9 cellular contexts compared by ENCODE assay signal in the genomic region with DNA sequence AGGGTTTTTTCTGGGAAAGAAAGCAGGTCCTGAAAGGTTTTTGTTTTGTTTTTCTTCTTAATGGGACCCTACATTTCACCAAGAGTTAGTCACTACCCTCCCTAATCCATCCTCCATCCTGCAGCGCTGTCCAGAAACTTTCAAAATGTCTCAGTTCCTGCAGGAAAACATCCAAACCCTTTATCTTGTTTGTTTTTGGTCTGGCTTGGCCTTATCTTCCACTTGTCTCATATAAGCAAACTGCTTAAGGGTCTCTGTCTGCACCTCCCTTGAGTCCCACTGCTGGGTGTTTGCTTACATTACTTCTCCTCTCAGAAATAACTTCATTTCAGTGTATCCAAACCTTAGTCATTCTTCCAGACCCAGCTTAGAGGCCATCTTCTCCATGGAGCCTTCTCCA. TPM values are rescaled to one million over a fixed set of nuclear protein-coding genes. Genes with fewer than 3 reads are reported as not detected.
DNase-seq lines count a peak whose midpoint lies in the region; ATAC-seq and TF ChIP-seq lines count a peak whose summit lies in the region.
"Had no signal": no experiment of that assay in that cellular context is flagged by ENCODE, and none has a peak within 500 bp of the region (broad histone marks: within the 10 kb centered on the region; RNA-seq: fewer than 3 reads in every experiment).

No MANE protein-coding gene starts in this region.

- peak overlapping the region; percentile 92 for H3K27ac Mint-ChIP-seq in activated naive CD4-positive, alpha-beta T cell treated with anti-CD3 and anti-CD28 coated beads, Interleukin-2, amount 50 U/mL, for 24 hours
- H3K27ac Mint-ChIP-seq in WTC11 = no peak overlapping the region

- peaks cover 55% of the 10 kb centered on the region for H3K4me1 ChIP-seq in mesodermal cell (ENCODE audit: control insufficient read depth, insufficient read depth, low read length, poor library complexity, severe bottlenecking)
- H3K4me1 ChIP-seq in upper lobe of right lung = peaks cover 59% of the 10 kb centered on the region

- H3K27ac ChIP-seq in mesodermal cell (ENCODE audit: low read depth, low read length, severe bottlenecking) = peak overlapping the region; percentile 79
- peak overlapping the region; percentile 69 for H3K27ac ChIP-seq in upper lobe of right lung

- POLR2A ChIA-PET in WTC11 (lab: Charles Lee) = no interaction called here

- H3K9me3 Mint-ChIP-seq in activated naive CD4-positive, alpha-beta T cell treated with anti-CD3 and anti-CD28 coated beads, Interleukin-2, amount 50 U/mL, for 24 hours = no peaks in the 10 kb centered on the region
- no peaks in the 10 kb centered on the region for H3K9me3 Mint-ChIP-seq in WTC11

- H3K9me3 ChIP-seq in mesodermal cell (ENCODE audit: control insufficient read depth, low read length) (no peaks in the 10 kb centered on the region), upper lobe of right lung (no peaks in the 10 kb centered on the region)

- H3K4me1 Mint-ChIP-seq in activated naive CD4-positive, alpha-beta T cell treated with anti-CD3 and anti-CD28 coated beads, Interleukin-2, amount 50 U/mL, for 24 hours = peaks cover 49% of the 10 kb centered on the region
- peaks cover 21% of the 10 kb centered on the region for H3K4me1 Mint-ChIP-seq in WTC11

- no peak for DNase-seq in activated naive CD4-positive, alpha-beta T cell treated with Interleukin-2 at 50 U/mL for 16 hours
- peak; percentile 21 to 80 for DNase-seq in cardiac fibroblast (ENCODE audit: low read depth in 2 of 2)
- DNase-seq in upper lobe of right lung = no peak
- no peak for DNase-seq in NCI-H1694 (lab: John Stamatoyannopoulos, UW)
- DNase-seq in WTC11 (ENCODE audit: low spot score) = no peak
- DNase-seq: NCI-H1417 had no signal

- no peaks in the 10 kb centered on the region for H3K36me3 Mint-ChIP-seq in activated naive CD4-positive, alpha-beta T cell treated with anti-CD3 and anti-CD28 coated beads, Interleukin-2, amount 50 U/mL, for 24 hours
- no peaks in the 10 kb centered on the region for H3K36me3 Mint-ChIP-seq in WTC11

- WGBS in mesodermal cell (ENCODE audit: insufficient coverage in 2 of 2), 2 experiments = 57% methylated on average over 1 of the region's 1 CpG

- H3K4me3 ChIP-seq in cardiac fibroblast (replicated peaks in 1 of 2; ENCODE audit: low read depth in 2 of 2, low read length in 2 of 2) = no peak overlapping the region
- H3K4me3 ChIP-seq in mesodermal cell (ENCODE audit: extremely low read depth, insufficient read depth, low read length, poor library complexity, severe bottlenecking) = no peak overlapping the region
- no peak overlapping the region for H3K4me3 ChIP-seq in upper lobe of right lung

- TF ChIP-seq CTCF in cardiac fibroblast (IDR thresholded peaks at IDR 0.05; ENCODE audit: low read depth, low read length) (no peak), upper lobe of right lung (IDR thresholded peaks at IDR 0.05) (no peak), WTC11 (IDR thresholded peaks at IDR 0.05) (no peak)

- CTCF ChIA-PET in WTC11 (lab: Charles Lee) = no interaction called here

- no peaks in the 10 kb centered on the region for H3K27me3 ChIP-seq in upper lobe of right lung

- no peak overlapping the region for H3K4me3 Mint-ChIP-seq in activated naive CD4-positive, alpha-beta T cell treated with anti-CD3 and anti-CD28 coated beads, Interleukin-2, amount 50 U/mL, for 24 hours
- no peak overlapping the region for H3K4me3 Mint-ChIP-seq in WTC11

- intact Hi-C loops in upper lobe of right lung (cut with DNase I) = loop anchor here (10.0 kb wide), 1 partner anchor 63 kb away; a partner anchor contains a TSS

- H3K27me3 Mint-ChIP-seq in activated naive CD4-positive, alpha-beta T cell treated with anti-CD3 and anti-CD28 coated beads, Interleukin-2, amount 50 U/mL, for 24 hours = no peaks in the 10 kb centered on the region
- peaks cover 6% of the 10 kb centered on the region; the same call in 1 of the 2 replicates for H3K27me3 Mint-ChIP-seq in WTC11 (ENCODE audit: low read depth)

- ATAC-seq in upper lobe of right lung = peak; percentile 12
- no peak for ATAC-seq in GM21786 (IDR thresholded peaks at IDR 0.05; ENCODE audit: unreplicated experiment)
- no peak for ATAC-seq in WTC11

- H3K36me3 ChIP-seq in mesodermal cell (ENCODE audit: control insufficient read depth, insufficient read depth, low read length) (no peaks in the 10 kb centered on the region), upper lobe of right lung (no peaks in the 10 kb centered on the region)

TF ChIP-seq in WTC11, 78 proteins besides CTCF, POLR2A, EP300 and RAD21:
- TF ChIP-seq OVOL2 (CRISPR knock-in tag; IDR thresholded peaks at IDR 0.05; ENCODE audit: borderline replicate concordance) (no peak), KAT7 (CRISPR knock-in tag; IDR thresholded peaks at IDR 0.05; ENCODE audit: borderline replicate concordance) (no peak), TEAD4 (CRISPR knock-in tag; IDR thresholded peaks at IDR 0.05) (no peak), ZNF423 (CRISPR knock-in tag; IDR thresholded peaks at IDR 0.05) (no peak), JUN (CRISPR knock-in tag; IDR thresholded peaks at IDR 0.05) (no peak), ZNF138 (CRISPR knock-in tag; conservative IDR thresholded peaks at IDR 0.05) (no peak)
- TF ChIP-seq, protein P1, sequence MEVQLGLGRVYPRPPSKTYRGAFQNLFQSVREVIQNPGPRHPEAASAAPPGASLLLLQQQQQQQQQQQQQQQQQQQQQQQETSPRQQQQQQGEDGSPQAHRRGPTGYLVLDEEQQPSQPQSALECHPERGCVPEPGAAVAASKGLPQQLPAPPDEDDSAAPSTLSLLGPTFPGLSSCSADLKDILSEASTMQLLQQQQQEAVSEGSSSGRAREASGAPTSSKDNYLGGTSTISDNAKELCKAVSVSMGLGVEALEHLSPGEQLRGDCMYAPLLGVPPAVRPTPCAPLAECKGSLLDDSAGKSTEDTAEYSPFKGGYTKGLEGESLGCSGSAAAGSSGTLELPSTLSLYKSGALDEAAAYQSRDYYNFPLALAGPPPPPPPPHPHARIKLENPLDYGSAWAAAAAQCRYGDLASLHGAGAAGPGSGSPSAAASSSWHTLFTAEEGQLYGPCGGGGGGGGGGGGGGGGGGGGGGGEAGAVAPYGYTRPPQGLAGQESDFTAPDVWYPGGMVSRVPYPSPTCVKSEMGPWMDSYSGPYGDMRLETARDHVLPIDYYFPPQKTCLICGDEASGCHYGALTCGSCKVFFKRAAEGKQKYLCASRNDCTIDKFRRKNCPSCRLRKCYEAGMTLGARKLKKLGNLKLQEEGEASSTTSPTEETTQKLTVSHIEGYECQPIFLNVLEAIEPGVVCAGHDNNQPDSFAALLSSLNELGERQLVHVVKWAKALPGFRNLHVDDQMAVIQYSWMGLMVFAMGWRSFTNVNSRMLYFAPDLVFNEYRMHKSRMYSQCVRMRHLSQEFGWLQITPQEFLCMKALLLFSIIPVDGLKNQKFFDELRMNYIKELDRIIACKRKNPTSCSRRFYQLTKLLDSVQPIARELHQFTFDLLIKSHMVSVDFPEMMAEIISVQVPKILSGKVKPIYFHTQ (CRISPR knock-in tag; IDR thresholded peaks at IDR 0.05) = no peak
- TF ChIP-seq, protein P2, sequence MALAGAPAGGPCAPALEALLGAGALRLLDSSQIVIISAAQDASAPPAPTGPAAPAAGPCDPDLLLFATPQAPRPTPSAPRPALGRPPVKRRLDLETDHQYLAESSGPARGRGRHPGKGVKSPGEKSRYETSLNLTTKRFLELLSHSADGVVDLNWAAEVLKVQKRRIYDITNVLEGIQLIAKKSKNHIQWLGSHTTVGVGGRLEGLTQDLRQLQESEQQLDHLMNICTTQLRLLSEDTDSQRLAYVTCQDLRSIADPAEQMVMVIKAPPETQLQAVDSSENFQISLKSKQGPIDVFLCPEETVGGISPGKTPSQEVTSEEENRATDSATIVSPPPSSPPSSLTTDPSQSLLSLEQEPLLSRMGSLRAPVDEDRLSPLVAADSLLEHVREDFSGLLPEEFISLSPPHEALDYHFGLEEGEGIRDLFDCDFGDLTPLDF (CRISPR knock-in tag; IDR thresholded peaks at IDR 0.05) = no peak
- TF ChIP-seq, protein P3, sequence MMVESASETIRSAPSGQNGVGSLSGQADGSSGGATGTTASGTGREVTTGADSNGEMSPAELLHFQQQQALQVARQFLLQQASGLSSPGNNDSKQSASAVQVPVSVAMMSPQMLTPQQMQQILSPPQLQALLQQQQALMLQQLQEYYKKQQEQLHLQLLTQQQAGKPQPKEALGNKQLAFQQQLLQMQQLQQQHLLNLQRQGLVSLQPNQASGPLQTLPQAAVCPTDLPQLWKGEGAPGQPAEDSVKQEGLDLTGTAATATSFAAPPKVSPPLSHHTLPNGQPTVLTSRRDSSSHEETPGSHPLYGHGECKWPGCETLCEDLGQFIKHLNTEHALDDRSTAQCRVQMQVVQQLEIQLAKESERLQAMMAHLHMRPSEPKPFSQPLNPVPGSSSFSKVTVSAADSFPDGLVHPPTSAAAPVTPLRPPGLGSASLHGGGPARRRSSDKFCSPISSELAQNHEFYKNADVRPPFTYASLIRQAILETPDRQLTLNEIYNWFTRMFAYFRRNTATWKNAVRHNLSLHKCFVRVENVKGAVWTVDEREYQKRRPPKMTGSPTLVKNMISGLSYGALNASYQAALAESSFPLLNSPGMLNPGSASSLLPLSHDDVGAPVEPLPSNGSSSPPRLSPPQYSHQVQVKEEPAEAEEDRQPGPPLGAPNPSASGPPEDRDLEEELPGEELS (CRISPR knock-in tag; IDR thresholded peaks at IDR 0.05) = no peak
- TF ChIP-seq, protein P4, sequence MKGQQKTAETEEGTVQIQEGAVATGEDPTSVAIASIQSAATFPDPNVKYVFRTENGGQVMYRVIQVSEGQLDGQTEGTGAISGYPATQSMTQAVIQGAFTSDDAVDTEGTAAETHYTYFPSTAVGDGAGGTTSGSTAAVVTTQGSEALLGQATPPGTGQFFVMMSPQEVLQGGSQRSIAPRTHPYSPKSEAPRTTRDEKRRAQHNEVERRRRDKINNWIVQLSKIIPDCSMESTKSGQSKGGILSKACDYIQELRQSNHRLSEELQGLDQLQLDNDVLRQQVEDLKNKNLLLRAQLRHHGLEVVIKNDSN (CRISPR knock-in tag; IDR thresholded peaks at IDR 0.05) = no peak
- TF ChIP-seq, protein P5, sequence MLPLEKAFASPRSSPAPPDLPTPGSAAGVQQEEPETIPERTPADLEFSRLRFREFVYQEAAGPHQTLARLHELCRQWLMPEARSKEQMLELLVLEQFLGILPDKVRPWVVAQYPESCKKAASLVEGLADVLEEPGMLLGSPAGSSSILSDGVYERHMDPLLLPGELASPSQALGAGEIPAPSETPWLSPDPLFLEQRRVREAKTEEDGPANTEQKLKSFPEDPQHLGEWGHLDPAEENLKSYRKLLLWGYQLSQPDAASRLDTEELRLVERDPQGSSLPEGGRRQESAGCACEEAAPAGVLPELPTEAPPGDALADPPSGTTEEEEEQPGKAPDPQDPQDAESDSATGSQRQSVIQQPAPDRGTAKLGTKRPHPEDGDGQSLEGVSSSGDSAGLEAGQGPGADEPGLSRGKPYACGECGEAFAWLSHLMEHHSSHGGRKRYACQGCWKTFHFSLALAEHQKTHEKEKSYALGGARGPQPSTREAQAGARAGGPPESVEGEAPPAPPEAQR (CRISPR knock-in tag; IDR thresholded peaks at IDR 0.05) = no peak

RNA-seq across cellular contexts. Expression of a gene that starts 11.0 kb away (rescaled TPM):
- polyA plus RNA-seq in mesodermal cell (2013, experiment 1 of 2) = 2.7 TPM
- polyA plus RNA-seq in mesodermal cell (2013, experiment 2 of 2) = 2.2 TPM
- total RNA-seq in upper lobe of right lung (6.0 TPM), WTC11 (2021) (1.8 to 3.1 TPM (median 2.9 TPM) in 3 replicates)

Comparison
In these comparisons a context has a peak if more than half of its experiments do, and no peak if none do; other contexts are left out.
1. DNase-seq: peak in cardiac fibroblast (2 of 2); none in activated naive CD4-positive, alpha-beta T cell treated with Interleukin-2 at 50 U/mL for 16 hours (single experiment), upper lobe of right lung (single experiment), NCI-H1694 (single experiment) and WTC11 (single experiment).